In the genomic region with DNA sequence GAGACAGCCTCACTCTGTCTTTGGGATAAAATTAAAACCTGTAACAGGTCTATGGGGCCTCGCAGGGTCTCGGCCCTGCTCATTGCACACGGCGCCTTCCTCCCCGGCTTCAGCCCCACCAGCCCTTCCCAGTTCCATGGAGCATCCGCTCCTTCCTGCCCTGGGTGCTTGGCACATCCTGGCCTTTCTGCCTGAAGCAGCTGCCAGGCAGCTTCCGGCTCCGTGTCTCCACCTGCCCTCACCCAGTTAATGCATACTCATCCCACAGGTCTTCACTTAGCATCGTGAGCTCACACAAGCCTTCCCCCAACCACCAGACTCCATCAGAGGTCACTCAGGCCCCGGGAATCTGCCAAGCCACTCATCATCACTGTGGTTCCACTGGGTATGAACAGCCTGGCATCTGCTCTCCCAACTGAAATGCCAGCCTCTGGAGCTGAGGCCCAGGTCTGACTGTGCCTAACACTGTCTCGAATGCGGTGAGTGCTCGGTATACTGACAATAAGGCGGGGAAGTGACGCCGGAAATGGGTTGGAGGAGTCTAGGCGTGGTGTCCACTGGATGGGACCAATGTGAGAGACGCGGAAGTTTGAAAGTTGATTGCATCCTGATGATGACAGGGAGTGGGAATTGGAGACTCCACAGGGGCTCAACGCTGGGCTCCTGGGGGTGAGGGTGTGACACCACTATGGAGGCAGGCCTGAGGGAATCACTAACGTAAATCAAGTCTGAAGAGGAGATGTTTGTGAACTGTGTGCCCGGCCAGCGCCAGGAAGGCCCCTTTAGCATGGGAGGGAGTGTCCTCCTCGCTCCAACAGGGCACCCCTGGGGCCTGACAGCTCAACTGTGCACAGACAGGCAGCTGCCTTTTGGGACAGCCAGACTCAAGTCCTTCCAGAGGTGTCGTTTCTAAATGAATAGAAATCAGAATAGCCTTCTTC, we compare ENCODE assay signal across 26 cellular contexts.
"Had no signal": no experiment of that assay in that cellular context is flagged by ENCODE, and none has a peak within 500 bp of the region (broad histone marks: within the 10 kb centered on the region; RNA-seq: fewer than 3 reads in every experiment).

No MANE protein-coding gene starts in this region.

- H3K9me3 Mint-ChIP-seq: activated T-helper 17 cell treated with anti-CD3 and anti-CD28 coated beads, Interleukin-2, amount 50 U/mL, for 72 hours; immature natural killer cell; natural killer cell treated with Interleukin-12 subunit alpha and Interleukin-12 subunit beta and Interleukin-15 and Interleukin-18, amount 100 ng/mL, for 72 hours; T-cell; WTC11 had no signal

- DNase-seq: activated CD4-positive, alpha-beta T cell treated with anti-CD3 and anti-CD28 coated beads for 36 hours; activated CD4-positive, alpha-beta T cell treated with anti-CD3 and anti-CD28 coated beads, Interleukin-2, amount 50 U/mL, for 48 hours; activated CD8-positive, alpha-beta memory T cell treated with anti-CD3 and anti-CD28 coated beads, Interleukin-2, amount 10 ng/mL, durations not matched to agents 7 days and 5 days; activated naive CD4-positive, alpha-beta T cell; anterior cingulate cortex; brain microvascular endothelial cell; cerebellar nuclear complex; effector CD4-positive, alpha-beta T cell; heart left ventricle; immature natural killer cell; kidney glomerular epithelial cell; mesendoderm; occipital lobe; right cardiac atrium; stimulated activated CD4-positive, alpha-beta T cell treated with anti-CD3 and anti-CD28 coated beads, Interleukin-4, amount 100 ng/mL, for 1 hour; upper lobe of right lung had no signal

- H3K4me3 Mint-ChIP-seq: activated CD4-positive, alpha-beta T cell treated with anti-CD3 and anti-CD28 coated beads for 36 hours; activated CD8-positive, alpha-beta memory T cell treated with anti-CD3 and anti-CD28 coated beads, Interleukin-2, amount 10 ng/mL, durations not matched to agents 7 days and 5 days; activated T-helper 17 cell treated with anti-CD3 and anti-CD28 coated beads, Interleukin-2, amount 50 U/mL, for 72 hours; immature natural killer cell; natural killer cell treated with Interleukin-12 subunit alpha and Interleukin-12 subunit beta and Interleukin-15 and Interleukin-18, amount 100 ng/mL, for 72 hours; T-cell; WTC11 had no signal

- H3K27ac Mint-ChIP-seq: activated CD4-positive, alpha-beta T cell treated with anti-CD3 and anti-CD28 coated beads for 36 hours; activated CD8-positive, alpha-beta memory T cell treated with anti-CD3 and anti-CD28 coated beads, Interleukin-2, amount 10 ng/mL, durations not matched to agents 7 days and 5 days; activated T-helper 17 cell treated with anti-CD3 and anti-CD28 coated beads, Interleukin-2, amount 50 U/mL, for 72 hours; immature natural killer cell; natural killer cell treated with Interleukin-12 subunit alpha and Interleukin-12 subunit beta and Interleukin-15 and Interleukin-18, amount 100 ng/mL, for 72 hours; T-cell; WTC11 had no signal

- H3K27ac ChIP-seq: brain microvascular endothelial cell, gastroesophageal sphincter, heart left ventricle, prostate gland, SK-N-MC, thoracic aorta, upper lobe of right lung had no signal

- H3K4me1 ChIP-seq: prostate gland had no signal

- H3K36me3 ChIP-seq: brain microvascular endothelial cell, gastroesophageal sphincter, heart left ventricle, prostate gland, thoracic aorta, upper lobe of right lung had no signal

- H3K27me3 Mint-ChIP-seq: activated CD4-positive, alpha-beta T cell treated with anti-CD3 and anti-CD28 coated beads for 36 hours; activated CD8-positive, alpha-beta memory T cell treated with anti-CD3 and anti-CD28 coated beads, Interleukin-2, amount 10 ng/mL, durations not matched to agents 7 days and 5 days; natural killer cell treated with Interleukin-12 subunit alpha and Interleukin-12 subunit beta and Interleukin-15 and Interleukin-18, amount 100 ng/mL, for 72 hours had no signal

- H3K27me3 ChIP-seq: brain microvascular endothelial cell, gastroesophageal sphincter, heart left ventricle, upper lobe of right lung had no signal

- H3K36me3 Mint-ChIP-seq: activated CD8-positive, alpha-beta memory T cell treated with anti-CD3 and anti-CD28 coated beads, Interleukin-2, amount 10 ng/mL, durations not matched to agents 7 days and 5 days; immature natural killer cell; natural killer cell treated with Interleukin-12 subunit alpha and Interleukin-12 subunit beta and Interleukin-15 and Interleukin-18, amount 100 ng/mL, for 72 hours; T-cell; WTC11 had no signal

- H3K9me3 ChIP-seq: gastroesophageal sphincter, heart left ventricle, prostate gland, thoracic aorta, upper lobe of right lung had no signal

- ATAC-seq: activated CD4-positive, alpha-beta T cell treated with anti-CD3 and anti-CD28 coated beads for 36 hours; activated CD8-positive, alpha-beta memory T cell treated with anti-CD3 and anti-CD28 coated beads, Interleukin-2, amount 10 ng/mL, durations not matched to agents 7 days and 5 days; activated T-helper 17 cell treated with anti-CD3 and anti-CD28 coated beads, Interleukin-2, amount 50 U/mL, for 72 hours; esophagus mucosa; gastroesophageal sphincter; heart left ventricle; natural killer cell treated with Interleukin-12 subunit alpha and Interleukin-12 subunit beta and Interleukin-15 and Interleukin-18, amount 100 ng/mL, for 72 hours; right cardiac atrium; T-cell; upper lobe of right lung; WTC11 had no signal

- H3K4me2 ChIP-seq: smooth muscle cell had no signal

- H3K4me3 ChIP-seq: gastroesophageal sphincter, heart left ventricle, prostate gland, SK-N-MC, smooth muscle cell, thoracic aorta, upper lobe of right lung had no signal

- H3K4me1 Mint-ChIP-seq: activated CD4-positive, alpha-beta T cell treated with anti-CD3 and anti-CD28 coated beads for 36 hours; activated CD8-positive, alpha-beta memory T cell treated with anti-CD3 and anti-CD28 coated beads, Interleukin-2, amount 10 ng/mL, durations not matched to agents 7 days and 5 days; activated T-helper 17 cell treated with anti-CD3 and anti-CD28 coated beads, Interleukin-2, amount 50 U/mL, for 72 hours; immature natural killer cell; T-cell had no signal
